8 cellular contexts compared by ENCODE assay signal in genomic region chr10:29648114-29648982, GRCh38. TPM values are rescaled to one million over a fixed set of nuclear protein-coding genes. Genes with fewer than 3 reads are reported as not detected.
DNase-seq lines count a peak whose midpoint lies in the region; ATAC-seq and TF ChIP-seq lines count a peak whose summit lies in the region.

No MANE protein-coding gene starts in this region.

- H3K36me3 ChIP-seq in KOPT-K1 (ENCODE audit: insufficient read depth, low read length) = no peaks in the 10 kb centered on the region

- ATAC-seq in right cardiac atrium = peak; percentile 21 to 46
- ATAC-seq in GM18505 (IDR thresholded peaks at IDR 0.05; ENCODE audit: unreplicated experiment) = no peak

- intact Hi-C loops in activated T-helper 2 cell treated with anti-CD3 and anti-CD28 coated beads, Interferon-gamma antibody, Interleukin-2, Interleukin-4, amounts not matched to agents 10 μg/mL and 5 μg/mL and 100 μg/mL, durations not matched to agents 14 hours and 24 hours and 36 hours (cut with micrococcal nuclease) = loop anchor here (5.0 kb wide), 2 partner anchors 39 to 89 kb away; no protein-coding TSS in a partner anchor
- intact Hi-C loops in right cardiac atrium (cut with DNase I) = loop anchor here in 1 of 4 donors (10.0 kb wide), 1 partner anchor 86 kb away; no protein-coding TSS in a partner anchor

- peaks cover 14% of the 10 kb centered on the region for H3K27me3 Mint-ChIP-seq in activated T-helper 2 cell treated with anti-CD3 and anti-CD28 coated beads, Interferon-gamma antibody, Interleukin-2, Interleukin-4, amounts not matched to agents 10 μg/mL and 5 μg/mL and 100 μg/mL, durations not matched to agents 14 hours and 24 hours and 36 hours (ENCODE audit: low read depth)

- peak overlapping the region; percentile 16 for H3K27ac ChIP-seq in KOPT-K1 (ENCODE audit: low read depth, low read length, poor library complexity, severe bottlenecking)
- peak overlapping the region; percentile 81 for H3K27ac ChIP-seq in right cardiac atrium (ENCODE audit: low read length)

- H3K4me3 Mint-ChIP-seq in activated T-helper 2 cell treated with anti-CD3 and anti-CD28 coated beads, Interferon-gamma antibody, Interleukin-2, Interleukin-4, amounts not matched to agents 10 μg/mL and 5 μg/mL and 100 μg/mL, durations not matched to agents 14 hours and 24 hours and 36 hours (ENCODE audit: low read depth) = peak overlapping the region; percentile 2

- peaks cover 13% of the 10 kb centered on the region for H3K4me1 ChIP-seq in right cardiac atrium (ENCODE audit: control insufficient read depth, insufficient read depth, low read length)

- no peak overlapping the region for H3K27ac Mint-ChIP-seq in activated T-helper 2 cell treated with anti-CD3 and anti-CD28 coated beads, Interferon-gamma antibody, Interleukin-2, Interleukin-4, amounts not matched to agents 10 μg/mL and 5 μg/mL and 100 μg/mL, durations not matched to agents 14 hours and 24 hours and 36 hours

- no peak overlapping the region for H3K4me3 ChIP-seq in right cardiac atrium (ENCODE audit: low read length)

- H3K27me3 ChIP-seq in right cardiac atrium (ENCODE audit: control insufficient read depth, insufficient read depth) = no peaks in the 10 kb centered on the region

- H3K36me3 Mint-ChIP-seq in activated T-helper 2 cell treated with anti-CD3 and anti-CD28 coated beads, Interferon-gamma antibody, Interleukin-2, Interleukin-4, amounts not matched to agents 10 μg/mL and 5 μg/mL and 100 μg/mL, durations not matched to agents 14 hours and 24 hours and 36 hours (ENCODE audit: low read depth) = no peaks in the 10 kb centered on the region

- 43% methylated on average over 9 of the region's 9 CpGs for WGBS in right cardiac atrium

- TF ChIP-seq POLR2A in GM18505 (IDR thresholded peaks at IDR 0.05; ENCODE audit: borderline replicate concordance, extremely low read depth, insufficient read depth, insufficient read length) = no peak

- H3K4me1 Mint-ChIP-seq in activated T-helper 2 cell treated with anti-CD3 and anti-CD28 coated beads, Interferon-gamma antibody, Interleukin-2, Interleukin-4, amounts not matched to agents 10 μg/mL and 5 μg/mL and 100 μg/mL, durations not matched to agents 14 hours and 24 hours and 36 hours (ENCODE audit: low read depth) = peaks cover 43% of the 10 kb centered on the region

- no peaks in the 10 kb centered on the region for H3K9me3 Mint-ChIP-seq in activated T-helper 2 cell treated with anti-CD3 and anti-CD28 coated beads, Interferon-gamma antibody, Interleukin-2, Interleukin-4, amounts not matched to agents 10 μg/mL and 5 μg/mL and 100 μg/mL, durations not matched to agents 14 hours and 24 hours and 36 hours

- H3K9me3 ChIP-seq in KOPT-K1 (ENCODE audit: insufficient read depth, low read length, poor library complexity, severe bottlenecking) (no peaks in the 10 kb centered on the region), right cardiac atrium (ENCODE audit: control insufficient read depth, low read length) (no peaks in the 10 kb centered on the region)

- no peak for DNase-seq in activated T-helper 2 cell treated with anti-CD3 and anti-CD28 coated beads, Interferon-gamma antibody, Interleukin-2, Interleukin-4, amounts not matched to agents 10 μg/mL and 5 μg/mL and 100 μg/mL, durations not matched to agents 14 hours and 24 hours and 36 hours (ENCODE audit: low spot score)
- peak in 1 of 3 donors; percentile 69 for DNase-seq in right cardiac atrium
- DNase-seq in stimulated activated CD8-positive, alpha-beta memory T cell treated with anti-CD3 and anti-CD28 coated beads, Interleukin-7, amount 100 ng/mL, for 4 hours (ENCODE audit: low read depth in 2 of 2) = peak; percentile 15 to 21
- DNase-seq in NCI-H146 (lab: John Stamatoyannopoulos, UW) = no peak
- DNase-seq in GM19238 (ENCODE audit: insufficient read length, low spot score) = no peak
- no peak for DNase-seq in NOMO-1 (lab: John Stamatoyannopoulos, UW; ENCODE audit: unreplicated experiment in 2 of 2)

RNA-seq across cellular contexts. Expression of gene SVIL, which starts 13.6 kb away (rescaled TPM):
- total RNA-seq in activated T-helper 2 cell treated with anti-CD3 and anti-CD28 coated beads, Interferon-gamma antibody, Interleukin-2, Interleukin-4, amounts not matched to agents 10 μg/mL and 5 μg/mL and 100 μg/mL, durations not matched to agents 14 hours and 24 hours and 36 hours = 9.8 and 16.5 TPM in 2 replicates
- total RNA-seq in right cardiac atrium = 100 to 1,000 TPM; 254 to 374 (median 287) TPM
- polyA plus RNA-seq in right cardiac atrium = 106 TPM

Comparison
In these comparisons a context has a peak if more than half of its experiments do, and no peak if none do; other contexts are left out.
1. DNase-seq: peak in stimulated activated CD8-positive, alpha-beta memory T cell treated with anti-CD3 and anti-CD28 coated beads, Interleukin-7, amount 100 ng/mL, for 4 hours (2 of 2); none in activated T-helper 2 cell treated with anti-CD3 and anti-CD28 coated beads, Interferon-gamma antibody, Interleukin-2, Interleukin-4, amounts not matched to agents 10 μg/mL and 5 μg/mL and 100 μg/mL, durations not matched to agents 14 hours and 24 hours and 36 hours (single experiment), NCI-H146 (single experiment), GM19238 (single experiment) and NOMO-1 (0 of 2).
2. RNA of gene SVIL, which starts 13.6 kb away (total RNA-seq): 254 to 374 TPM in right cardiac atrium; 9.8 to 16.5 TPM in activated T-helper 2 cell treated with anti-CD3 and anti-CD28 coated beads, Interferon-gamma antibody, Interleukin-2, Interleukin-4, amounts not matched to agents 10 μg/mL and 5 μg/mL and 100 μg/mL, durations not matched to agents 14 hours and 24 hours and 36 hours; every median in the first group is over 10 times any median in the second.